Comparison of ENCODE assay signal across 17 cellular contexts in genomic region chr5:9781275-9781674, GRCh38.
DNase-seq lines count a peak whose midpoint lies in the region; ATAC-seq and TF ChIP-seq lines count a peak whose summit lies in the region.
"Had no signal": no experiment of that assay in that cellular context is flagged by ENCODE, and none has a peak within 500 bp of the region (broad histone marks: within the 10 kb centered on the region; RNA-seq: fewer than 3 reads in every experiment).

No MANE protein-coding gene starts in this region.

- peak overlapping the region; percentile 90 for H4K91ac ChIP-seq in mesenchymal stem cell (ENCODE audit: low read length)

- 75% methylated on average over 2 of the region's 2 CpGs for WGBS in mesenchymal stem cell

- TF ChIP-seq CTCF in AG04450 (IDR thresholded peaks at IDR 0.05; ENCODE audit: low read depth, low read length) (no peak), PC-3 (conservative IDR thresholded peaks at IDR 0.05; ENCODE audit: low read depth, low read length) (no peak), upper lobe of right lung (IDR thresholded peaks at IDR 0.05) (no peak), type B pancreatic cell (conservative IDR thresholded peaks at IDR 0.05) (no peak)

- H3K14ac ChIP-seq in mesenchymal stem cell (ENCODE audit: low read length in 2 of 2) = no peak overlapping the region

- H2BK12ac ChIP-seq in mesenchymal stem cell (ENCODE audit: low read length in 2 of 2) = peak overlapping the region; percentile 3 to 86

- H3K4me2 ChIP-seq in PC-3 (ENCODE audit: low read length) (peak overlapping the region; percentile 9; the same call in 1 of the 2 replicates), mesenchymal stem cell (ENCODE audit: low read length, poor library complexity, severe bottlenecking) (no peak overlapping the region)

- DNase-seq in AG04450 (ENCODE audit: low read depth, low spot score) (no peak), EH (ENCODE audit: low read depth) (peak; percentile 14), PC-3 (peak; percentile 10), mesenchymal stem cell (no peak), upper lobe of right lung (no peak), type B pancreatic cell (ENCODE audit: extremely low spot score, unreplicated experiment) (no peak)
- DNase-seq: ACHN; BE2C; CD4-positive, alpha-beta memory T cell; DMS153; DMS79 treated with DMSO at 0.1 percent for 48 hours; GDM1; HCEC 1CT had no signal

- H3K36me3 Mint-ChIP-seq in type B pancreatic cell = no peaks in the 10 kb centered on the region
- H3K36me3 Mint-ChIP-seq: CD4-positive, alpha-beta memory T cell had no signal

- no peak overlapping the region for H3K27ac Mint-ChIP-seq in type B pancreatic cell
- H3K27ac Mint-ChIP-seq: CD4-positive, alpha-beta memory T cell had no signal

- H3K79me1 ChIP-seq in mesenchymal stem cell (replicated peaks; ENCODE audit: low read length, poor library complexity, severe bottlenecking) = no peaks in the 10 kb centered on the region

- H3K79me2 ChIP-seq in PC-3 (ENCODE audit: low read length) = no peaks in the 10 kb centered on the region

- H3K9ac ChIP-seq in PC-3 (ENCODE audit: low read length) (peak overlapping the region; percentile 6; the same call in 1 of the 2 replicates), mesenchymal stem cell (ENCODE audit: low read length) (no peak overlapping the region)

- H3K4me3 ChIP-seq in AG04450 (ENCODE audit: low read depth, low read length) = no peak overlapping the region
- no peak overlapping the region for H3K4me3 ChIP-seq in PC-3 (ENCODE audit: low read length)
- H3K4me3 ChIP-seq in mesenchymal stem cell (ENCODE audit: insufficient read depth in 1 of 2, low read depth in 1 of 2, low read length in 2 of 2) = no peak overlapping the region
- no peak overlapping the region for H3K4me3 ChIP-seq in upper lobe of right lung

- H2BK120ac ChIP-seq in mesenchymal stem cell (ENCODE audit: low read depth, low read length) = peak overlapping the region; percentile 21

- POLR2A ChIA-PET in AG04450 (lab: Yijun Ruan, JAX) (no interaction called here), PC-3 (lab: Charles Lee; ENCODE audit: unreplicated experiment) (no interaction called here)

- H3K4me1 ChIP-seq in PC-3 (ENCODE audit: insufficient read depth, low read length) (peaks cover 32% of the 10 kb centered on the region), mesenchymal stem cell (ENCODE audit: control insufficient read depth, insufficient read depth, low read depth, low read length) (no peaks in the 10 kb centered on the region), upper lobe of right lung (no peaks in the 10 kb centered on the region)
- H3K4me1 ChIP-seq: BE2C had no signal

- H4K8ac ChIP-seq in mesenchymal stem cell (ENCODE audit: low read length) = peak overlapping the region; percentile 69

- H3K9me3 Mint-ChIP-seq in type B pancreatic cell = peaks cover 4% of the 10 kb centered on the region
- H3K9me3 Mint-ChIP-seq: HFFc6 had no signal

- H2BK15ac ChIP-seq in mesenchymal stem cell (ENCODE audit: low read depth, poor library complexity, severe bottlenecking) = peak overlapping the region; percentile 49

- peak overlapping the region in 1 of 2 experiments; percentile 87 for H3K18ac ChIP-seq in mesenchymal stem cell (ENCODE audit: low read depth in 1 of 2, low read length in 2 of 2)

- BruUV-seq in PC-3 (replicated peaks; lab: Mats Ljungman, UMichigan) = no TSS peak

- peak overlapping the region; percentile 47 to 57 for H3K4ac ChIP-seq in mesenchymal stem cell (ENCODE audit: low read depth in 1 of 2, low read length in 2 of 2)

- H3K27ac ChIP-seq in AG04450 (ENCODE audit: low read depth, low read length) (peak overlapping the region; percentile 63), PC-3 (ENCODE audit: low read length) (peak overlapping the region; percentile 63), mesenchymal stem cell (ENCODE audit: low read length, poor library complexity, severe bottlenecking) (no peak overlapping the region), upper lobe of right lung (no peak overlapping the region)
- H3K27ac ChIP-seq: C4-2B had no signal

- intact Hi-C loops in PC-3 (cut with micrococcal nuclease) = no loop called here
- intact Hi-C loops in upper lobe of right lung (cut with DNase I) = no loop called here

- no peak overlapping the region for H3K23ac ChIP-seq in mesenchymal stem cell (ENCODE audit: low read length in 2 of 2)

- H2BK5ac ChIP-seq in mesenchymal stem cell (ENCODE audit: low read depth, low read length, poor library complexity, severe bottlenecking) = no peak overlapping the region

- no peak overlapping the region for H3K4me3 Mint-ChIP-seq in type B pancreatic cell
- H3K4me3 Mint-ChIP-seq: CD4-positive, alpha-beta memory T cell; HFFc6 had no signal

- H2AK5ac ChIP-seq in mesenchymal stem cell (ENCODE audit: low read length, severe bottlenecking) = no peak overlapping the region

- no peaks in the 10 kb centered on the region for H3K9me2 ChIP-seq in PC-3 (replicated peaks; ENCODE audit: low read length)

- CTCF ChIA-PET in AG04450 (lab: Charles Lee) = no interaction called here
- CTCF ChIA-PET in PC-3 (lab: Charles Lee) = no interaction called here

- no peaks in the 10 kb centered on the region for H3K27me3 Mint-ChIP-seq in type B pancreatic cell

- no peaks in the 10 kb centered on the region for H3F3A ChIP-seq in PC-3 (ENCODE audit: low read length, unreplicated experiment)

- H4K20me1 ChIP-seq in PC-3 (ENCODE audit: low read length) = no peaks in the 10 kb centered on the region

- H3K27me3 ChIP-seq in AG04450 (ENCODE audit: control insufficient read depth, insufficient read depth, low read length) = no peaks in the 10 kb centered on the region
- H3K27me3 ChIP-seq in PC-3 (ENCODE audit: low read length) = no peaks in the 10 kb centered on the region
- H3K27me3 ChIP-seq in mesenchymal stem cell (ENCODE audit: control insufficient read depth in 1 of 2, insufficient read depth in 1 of 2, low read length in 2 of 2) = no peaks in the 10 kb centered on the region
- no peaks in the 10 kb centered on the region for H3K27me3 ChIP-seq in upper lobe of right lung
- H3K27me3 ChIP-seq: BE2C had no signal

- ATAC-seq in PC-3 (no peak), HG03045 (IDR thresholded peaks at IDR 0.05; ENCODE audit: unreplicated experiment) (no peak), upper lobe of right lung (no peak), GM18519 (IDR thresholded peaks at IDR 0.05; ENCODE audit: low FRiP score, unreplicated experiment) (no peak)

- H2AFZ ChIP-seq in PC-3 (ENCODE audit: low read length) (no peak overlapping the region), mesenchymal stem cell (ENCODE audit: low read depth, low read length) (no peak overlapping the region)

- H3K36me3 ChIP-seq in PC-3 (ENCODE audit: low read depth, low read length) = no peaks in the 10 kb centered on the region
- H3K36me3 ChIP-seq in mesenchymal stem cell (ENCODE audit: control insufficient read depth in 1 of 2, insufficient read depth in 2 of 2, low read depth in 1 of 2, low read length in 2 of 2) = no peaks in the 10 kb centered on the region
- no peaks in the 10 kb centered on the region for H3K36me3 ChIP-seq in upper lobe of right lung
- H3K36me3 ChIP-seq: BE2C had no signal

- H3K9me3 ChIP-seq in AG04450 (ENCODE audit: control insufficient read depth, insufficient read depth, low read length) (peaks cover 8% of the 10 kb centered on the region; the same call in 1 of the 2 replicates), PC-3 (ENCODE audit: low read length) (no peaks in the 10 kb centered on the region), mesenchymal stem cell (ENCODE audit: control insufficient read depth, low read length) (peaks cover 4% of the 10 kb centered on the region), upper lobe of right lung (no peaks in the 10 kb centered on the region)
- H3K9me3 ChIP-seq: BE2C had no signal

- peaks cover 8% of the 10 kb centered on the region for H3K4me1 Mint-ChIP-seq in type B pancreatic cell (ENCODE audit: unreplicated experiment)
- H3K4me1 Mint-ChIP-seq: CD4-positive, alpha-beta memory T cell had no signal

Comparison
In these comparisons a context has a peak if more than half of its experiments do, and no peak if none do; other contexts are left out.
1. DNase-seq: peak in EH (single experiment) and PC-3 (single experiment); none in AG04450 (single experiment), mesenchymal stem cell (single experiment), upper lobe of right lung (single experiment) and type B pancreatic cell (single experiment).
2. H3K27ac ChIP-seq: peak in AG04450 (single experiment) and PC-3 (single experiment); none in mesenchymal stem cell (single experiment) and upper lobe of right lung (single experiment).